Comparison of ENCODE assay signal across 28 cellular contexts in genomic region chr11:125892994-125893393, GRCh38. TPM values are rescaled to one million over a fixed set of nuclear protein-coding genes. Genes with fewer than 3 reads are reported as not detected.
DNase-seq lines count a peak whose midpoint lies in the region; ATAC-seq, FAIRE-seq and TF ChIP-seq lines count a peak whose summit lies in the region.
"Had no signal": no experiment of that assay in that cellular context is flagged by ENCODE, and none has a peak within 500 bp of the region (broad histone marks: within the 10 kb centered on the region; RNA-seq: fewer than 3 reads in every experiment).

No MANE protein-coding gene starts in this region.

- CTCF ChIA-PET in PC-3 (lab: Charles Lee), result no interaction called here

- TF ChIP-seq CTCF in PC-3 (conservative IDR thresholded peaks at IDR 0.05; ENCODE audit: low read depth, low read length) (no peak), hepatocyte (IDR thresholded peaks at IDR 0.05; ENCODE audit: poor library complexity) (no peak), pancreas (IDR thresholded peaks at IDR 0.05) (no peak)

- H2AFZ ChIP-seq in PC-3 (ENCODE audit: low read length), result no peak overlapping the region
- no peak overlapping the region for H2AFZ ChIP-seq in hepatocyte
- H2AFZ ChIP-seq: GM23338 had no signal

- H3K27me3 ChIP-seq in PC-3 (ENCODE audit: low read length) (no peaks in the 10 kb centered on the region), hepatocyte (no peaks in the 10 kb centered on the region), pancreas (no peaks in the 10 kb centered on the region)
- H3K27me3 ChIP-seq: BLaER1 treated with 17β-estradiol and CSF1 and Interleukin-3, amounts not matched to agents 10 nM and 100 nM had no signal

- no TSS peak for BruUV-seq in PC-3 (replicated peaks; lab: Mats Ljungman, UMichigan)

- H3K4me1 ChIP-seq in PC-3 (ENCODE audit: insufficient read depth, low read length), result peaks cover 53% of the 10 kb centered on the region
- peaks cover 13% of the 10 kb centered on the region for H3K4me1 ChIP-seq in hepatocyte (ENCODE audit: insufficient read depth)
- peaks cover 0 to 7% (median 6%) of the 10 kb centered on the region in 3 donors for H3K4me1 ChIP-seq in pancreas

- H4K20me1 ChIP-seq in PC-3 (ENCODE audit: low read length) (peaks cover 59% of the 10 kb centered on the region), hepatocyte (ENCODE audit: insufficient read depth, poor library complexity, severe bottlenecking) (no peaks in the 10 kb centered on the region)

- intact Hi-C loops in PC-3 (cut with micrococcal nuclease) (loop anchor here (1.0 to 5.0 kb wide), 2 partner anchors 168 to 301 kb away; partner anchors contain the start of gene STT3A), pancreas (cut with DNase I) (no loop called here)

- H3K4me3 ChIP-seq in PC-3 (ENCODE audit: low read length) (peak overlapping the region; percentile 51), hepatocyte (no peak overlapping the region), pancreas (no peak overlapping the region)
- H3K4me3 ChIP-seq: BLaER1 treated with 17β-estradiol and CSF1 and Interleukin-3, amounts not matched to agents 10 nM and 100 nM; GM23338; HAP-1 had no signal

- H3K27ac ChIP-seq in PC-3 (ENCODE audit: low read length), result peak overlapping the region; percentile 84
- peak overlapping the region; percentile 18 for H3K27ac ChIP-seq in hepatocyte
- no peak overlapping the region for H3K27ac ChIP-seq in pancreas
- H3K27ac ChIP-seq: BLaER1 treated with 17β-estradiol and CSF1 and Interleukin-3, amounts not matched to agents 10 nM and 100 nM; HL-60 had no signal

- POLR2A ChIA-PET in PC-3 (lab: Charles Lee; ENCODE audit: unreplicated experiment), result no interaction called here

- H3F3A ChIP-seq in PC-3 (ENCODE audit: low read length, unreplicated experiment), result peaks cover 30% of the 10 kb centered on the region

- no peaks in the 10 kb centered on the region for H3K9me2 ChIP-seq in PC-3 (replicated peaks; ENCODE audit: low read length)
- H3K9me2 ChIP-seq in hepatocyte (replicated peaks; ENCODE audit: insufficient read depth), result no peaks in the 10 kb centered on the region

- H3K4me2 ChIP-seq in PC-3 (ENCODE audit: low read length), result peak overlapping the region; percentile 77
- peak overlapping the region; percentile 31 for H3K4me2 ChIP-seq in hepatocyte
- H3K4me2 ChIP-seq: BLaER1 treated with 17β-estradiol and CSF1 and Interleukin-3, amounts not matched to agents 10 nM and 100 nM; GM23338 had no signal

- H3K79me2 ChIP-seq in PC-3 (ENCODE audit: low read length) (peaks cover 95% of the 10 kb centered on the region), hepatocyte (peaks cover 66% of the 10 kb centered on the region)

- FAIRE-seq in pancreas (lab: Jason Lieb, UNC), result peak; percentile 13
- FAIRE-seq: G401.6, GM18507 had no signal

- H3K9me3 ChIP-seq in PC-3 (ENCODE audit: low read length) (no peaks in the 10 kb centered on the region), hepatocyte (ENCODE audit: low read depth) (no peaks in the 10 kb centered on the region), pancreas (no peaks in the 10 kb centered on the region)
- H3K9me3 ChIP-seq: BLaER1 treated with 17β-estradiol and CSF1 and Interleukin-3, amounts not matched to agents 10 nM and 100 nM; Caco-2; HAP-1 had no signal

- ATAC-seq in PC-3 (peak; percentile 39), pancreas (no peak)
- ATAC-seq: GM23338, Panc1 had no signal

- peak overlapping the region; percentile 38 for H3K9ac ChIP-seq in PC-3 (ENCODE audit: low read length)
- H3K9ac ChIP-seq: BLaER1 treated with 17β-estradiol and CSF1 and Interleukin-3, amounts not matched to agents 10 nM and 100 nM had no signal

- peak; percentile 53 for DNase-seq in PC-3
- DNase-seq in hepatocyte (ENCODE audit: low spot score), result no peak
- no peak for DNase-seq in pancreas
- DNase-seq in SW480 (ENCODE audit: low spot score), result no peak
- no peak for DNase-seq in dedifferentiated amniotic fluid mesenchymal stem cell (ENCODE audit: extremely low spot score)
- DNase-seq in D341Med (ENCODE audit: low spot score), result no peak
- no peak for DNase-seq in stimulated activated naive CD4-positive, alpha-beta T cell (lab: John Stamatoyannopoulos, UW)
- DNase-seq: Caco-2; CD4-positive, alpha-beta memory T cell; DMS153; KBM-7; NCI-H1092 treated with DMSO at 0.1 percent for 48 hours; NCI-H2081; NCI-H2171; NCI-H345; NCI-H524; NCI-H774; NK-92 treated with Interleukin-12 subunit alpha and Interleukin-12 subunit beta, amount 100 ng/mL, for 24 hours; SIG-M5 had no signal

- H3K36me3 ChIP-seq in PC-3 (ENCODE audit: low read depth, low read length) (peaks cover 54% of the 10 kb centered on the region), hepatocyte (replicated peaks; ENCODE audit: insufficient read depth, low read depth) (no peaks in the 10 kb centered on the region), pancreas (peaks cover 0 to 3% (median 0%) of the 10 kb centered on the region in 3 donors)

RNA-seq across cellular contexts. Expression of gene HYLS1, which starts 5.5 kb away (rescaled TPM):
- total RNA-seq in PC-3 (2014; rRNA removed), result 16.4 and 23.5 TPM in 2 replicates
- total RNA-seq in hepatocyte, result 4.1 and 5.7 TPM in 2 replicates
- polyA plus RNA-seq in hepatocyte, result 4.3 and 5.4 TPM in 2 replicates
- total RNA-seq in pancreas, result 1 to 10 TPM in 3 of 6 donors, under 1 TPM in 3; 0.71 to 2.4 (median 1.2) TPM
- polyA plus RNA-seq in pancreas, result 1 to 10 TPM; 1.6 to 2.3 TPM

RNA-seq across cellular contexts. Expression of gene PUS3, which starts 10.0 kb away (rescaled TPM):
- total RNA-seq in PC-3 (2014; rRNA removed) (10.3 and 26.2 TPM in 2 replicates), hepatocyte (14.1 and 17.5 TPM in 2 replicates), pancreas (10 to 100 TPM in 4 of 6 donors, 1 to 10 TPM in 2; 8.9 to 17.9 (median 11.5) TPM)
- polyA plus RNA-seq in hepatocyte (7.3 and 11.3 TPM in 2 replicates), pancreas (10 to 100 TPM in 1 of 2 donors, 1 to 10 TPM in 1; 10.0 to 10.6 TPM)

RNA-seq across cellular contexts. Expression of gene DDX25, which starts 11.3 kb away (rescaled TPM):
- not detected in 2 replicates for total RNA-seq in PC-3 (2014; rRNA removed)
- total RNA-seq in hepatocyte, result 0.48 and 0.80 TPM in 2 replicates
- 0.87 TPM in 1 of 2 replicates, not detected in the other for polyA plus RNA-seq in hepatocyte
- total RNA-seq in pancreas, result under 1 TPM; 0.41 to 0.98 (median 0.64) TPM
- 1 to 10 TPM in 1 of 2 donors, under 1 TPM in 1; 0.49 to 7.1 TPM for polyA plus RNA-seq in pancreas
- total RNA-seq: Caco-2; CD4-positive, alpha-beta memory T cell; HT-29 had no signal
- polyA plus RNA-seq: CD4-positive, alpha-beta memory T cell had no signal

RNA-seq across cellular contexts. Expression of gene VSIG10L2, which starts 52.9 kb away (rescaled TPM):
- not detected in 2 replicates for total RNA-seq in PC-3 (2014; rRNA removed)
- not detected in 2 replicates for total RNA-seq in hepatocyte
- 0.04 TPM in 1 of 2 replicates, not detected in the other for polyA plus RNA-seq in hepatocyte
- total RNA-seq in pancreas, result under 1 TPM in 2 of 6 donors, not detected in 4; 0.28 to 0.52 TPM
- polyA plus RNA-seq in pancreas, result under 1 TPM; 0.14 to 0.15 TPM
- total RNA-seq: Caco-2; CD4-positive, alpha-beta memory T cell; Daoy; GM23338 had no signal
- polyA plus RNA-seq: CD4-positive, alpha-beta memory T cell had no signal

RNA-seq across cellular contexts. Expression of gene PATE4, which starts 59.9 kb away (rescaled TPM):
- total RNA-seq in PC-3 (2014; rRNA removed) (not detected in 2 replicates), hepatocyte (not detected in 2 replicates), pancreas (not detected)
- polyA plus RNA-seq in hepatocyte (0.35 TPM in 1 of 2 replicates, not detected in the other), pancreas (not detected)
- total RNA-seq: Caco-2; CD4-positive, alpha-beta memory T cell; Daoy; GM23338; HT-29 had no signal
- polyA plus RNA-seq: CD4-positive, alpha-beta memory T cell; GM23338 had no signal

Comparison
In these comparisons a context has a peak if more than half of its experiments do, and no peak if none do; other contexts are left out.
1. H3K27ac ChIP-seq: peak in PC-3 (single experiment) and hepatocyte (single experiment); none in pancreas (0 of 4).